In the genomic region with DNA sequence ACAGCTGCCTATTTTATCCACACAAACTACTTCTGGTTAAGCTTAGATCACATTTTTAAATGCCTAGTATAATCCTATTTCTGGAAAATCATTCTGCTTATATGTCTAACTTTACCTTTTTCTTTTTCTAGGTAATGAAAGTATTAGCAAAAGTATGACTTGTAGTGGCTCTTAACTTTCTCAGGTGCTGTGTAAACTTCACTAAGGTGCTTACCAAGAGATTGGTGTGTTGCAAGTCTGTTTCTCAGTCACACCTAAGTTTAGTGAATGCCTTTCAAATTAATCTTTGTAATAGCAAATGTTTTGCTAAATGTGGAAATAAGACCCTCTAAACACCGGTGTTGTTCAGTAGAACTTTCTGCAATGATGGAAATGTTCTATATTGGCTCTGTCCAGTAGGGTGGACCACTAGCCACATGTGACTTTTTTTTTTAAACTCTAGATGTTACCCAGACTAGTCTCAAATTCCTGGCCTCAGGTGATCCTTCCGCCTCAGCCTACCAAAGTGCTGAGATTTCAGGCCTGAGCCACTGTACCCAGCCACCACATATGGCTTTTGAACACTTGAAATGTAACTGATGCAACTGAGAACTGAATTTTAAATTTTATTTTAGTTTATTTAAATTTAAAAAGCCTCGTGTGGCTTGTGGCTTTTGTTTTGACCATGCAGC, we compare ENCODE assay signal across 25 cellular contexts. TPM values are rescaled to one million over a fixed set of nuclear protein-coding genes. Genes with fewer than 3 reads are reported as not detected.
"Had no signal": no experiment of that assay in that cellular context is flagged by ENCODE, and none has a peak within 500 bp of the region (broad histone marks: within the 10 kb centered on the region; RNA-seq: fewer than 3 reads in every experiment).

No MANE protein-coding gene starts in this region.

- H3K9ac ChIP-seq: KMS-11 had no signal

- H3K4me1 ChIP-seq: breast epithelium, Peyer's patch, SJSA1 had no signal

- DNase-seq: activated CD4-positive, alpha-beta T cell treated with anti-CD3 and anti-CD28 coated beads for 4 hours; activated CD8-positive, alpha-beta memory T cell treated with anti-CD3 and anti-CD28 coated beads, Interleukin-2, amount 50 U/mL, for 48 hours; activated CD8-positive, alpha-beta T cell treated with anti-CD3 and anti-CD28 coated beads, Interleukin-2, amount 10 ng/mL, durations not matched to agents 7 days and 5 days; activated naive CD4-positive, alpha-beta T cell; activated T-cell treated with anti-CD3 and anti-CD28 coated beads, Interleukin-2, amount 50 U/mL, for 1 hour; aorta; central memory CD4-positive, alpha-beta T cell; MG63; NCI-H1105; NCI-H1436; NCI-H1694 treated with DMSO at 0.1 percent for 48 hours; NCI-H2029 treated with DMSO at 0.1 percent for 48 hours; NCI-H345; NCI-H510A; NCI-H526 treated with DMSO at 0.1 percent for 48 hours; NK-92 treated with Interleukin-12 subunit alpha and Interleukin-12 subunit beta, amount 100 ng/mL, for 24 hours; Peyer's patch; Right ventricle myocardium superior had no signal

- H3K27me3 ChIP-seq: breast epithelium, MG63, Peyer's patch, SJSA1 had no signal

- H3K4me2 ChIP-seq: KMS-11 had no signal

- H3K4me3 ChIP-seq: breast epithelium, MG63, Peyer's patch, SJSA1 had no signal

- H3K36me3 ChIP-seq: breast epithelium, SJSA1 had no signal

- H3K27me3 Mint-ChIP-seq: activated naive CD4-positive, alpha-beta T cell treated with anti-CD3 and anti-CD28 coated beads, Interleukin-2, amount 50 U/mL, for 24 hours had no signal

- H3K9me3 Mint-ChIP-seq: activated naive CD4-positive, alpha-beta T cell treated with anti-CD3 and anti-CD28 coated beads, Interleukin-2, amount 50 U/mL, for 24 hours; T-helper 1 cell treated with Interleukin-12 subunit alpha and Interleukin-12 subunit beta and Interleukin-4 antibody, amounts not matched to agents 30 μg/mL and 1 μg/mL, for 36 hours had no signal

- H3K27ac ChIP-seq: breast epithelium, KMS-11, Peyer's patch, RWPE1, SJSA1 had no signal

- H3K4me3 Mint-ChIP-seq: activated CD8-positive, alpha-beta T cell treated with anti-CD3 and anti-CD28 coated beads, Interleukin-2, amount 10 ng/mL, durations not matched to agents 7 days and 5 days; activated naive CD4-positive, alpha-beta T cell treated with anti-CD3 and anti-CD28 coated beads, Interleukin-2, amount 50 U/mL, for 24 hours; T-helper 1 cell treated with Interleukin-12 subunit alpha and Interleukin-12 subunit beta and Interleukin-4 antibody, amounts not matched to agents 30 μg/mL and 1 μg/mL, for 36 hours had no signal

- H3K27ac Mint-ChIP-seq: activated CD8-positive, alpha-beta T cell treated with anti-CD3 and anti-CD28 coated beads, Interleukin-2, amount 10 ng/mL, durations not matched to agents 7 days and 5 days; activated naive CD4-positive, alpha-beta T cell treated with anti-CD3 and anti-CD28 coated beads, Interleukin-2, amount 50 U/mL, for 24 hours; T-helper 1 cell treated with Interleukin-12 subunit alpha and Interleukin-12 subunit beta and Interleukin-4 antibody, amounts not matched to agents 30 μg/mL and 1 μg/mL, for 36 hours had no signal

- H3K9me3 ChIP-seq: breast epithelium, MG63, Peyer's patch, SJSA1 had no signal

- ATAC-seq: activated CD4-positive, CD25-positive, alpha-beta regulatory T cell treated with anti-CD3 and anti-CD28 coated beads, Interleukin-2, amount 50 U/mL, for 24 hours; activated CD8-positive, alpha-beta T cell treated with anti-CD3 and anti-CD28 coated beads, Interleukin-2, amount 10 ng/mL, durations not matched to agents 7 days and 5 days had no signal

RNA-seq across cellular contexts. Expression of a gene that starts 26.4 kb away (rescaled TPM):
- total RNA-seq: activated CD8-positive, alpha-beta T cell treated with anti-CD3 and anti-CD28 coated beads, Interleukin-2, amount 10 ng/mL, durations not matched to agents 7 days and 5 days; Right ventricle myocardium superior; SJSA1 had no signal
